9 cellular contexts compared by ENCODE assay signal in genomic region chr5:17132444-17133083, GRCh38.
DNase-seq lines count a peak whose midpoint lies in the region; ATAC-seq and TF ChIP-seq lines count a peak whose summit lies in the region.
"Had no signal": no experiment of that assay in that cellular context is flagged by ENCODE, and none has a peak within 500 bp of the region (broad histone marks: within the 10 kb centered on the region; RNA-seq: fewer than 3 reads in every experiment).

No MANE protein-coding gene starts in this region.

- H3K9me3 ChIP-seq in tibial nerve = no peaks in the 10 kb centered on the region
- H3K9me3 ChIP-seq in MG63 = peaks cover 3% of the 10 kb centered on the region; the same call in 1 of the 2 replicates
- H3K9me3 ChIP-seq: SJCRH30 had no signal

- in situ Hi-C loops in KBM-7 (cut with MboI; ENCODE audit: low pct_unique_long_range_greater_than_20kb, low sequenced_read_pairs) = no loop called here

- H3K4me3 ChIP-seq in tibial nerve (no peak overlapping the region), MG63 (no peak overlapping the region)
- H3K4me3 ChIP-seq: SJCRH30 had no signal

- H3K27me3 ChIP-seq in tibial nerve = no peaks in the 10 kb centered on the region
- no peaks in the 10 kb centered on the region for H3K27me3 ChIP-seq in MG63
- H3K27me3 ChIP-seq: SJCRH30 had no signal

- H3K4me1 ChIP-seq in tibial nerve = no peaks in the 10 kb centered on the region
- H3K4me1 ChIP-seq: SJCRH30 had no signal

- ATAC-seq in GM18909 (IDR thresholded peaks at IDR 0.05; ENCODE audit: poor library complexity, unreplicated experiment) = peak; percentile 59

- 47 to 49% methylated on average over 4 of the region's 4 CpGs for WGBS in tibial nerve, 2 donors

- TF ChIP-seq POLR2A in tibial nerve (IDR thresholded peaks at IDR 0.05) = no peak

- TF ChIP-seq CTCF in C4-2B (conservative IDR thresholded peaks at IDR 0.05) (peak; percentile 87), tibial nerve (IDR thresholded peaks at IDR 0.05) (peak; percentile 58 to 66 (median 64))

- DNase-seq in KBM-7 (peak; percentile 46), SKM-1 (lab: John Stamatoyannopoulos, UW; ENCODE audit: unreplicated experiment) (peak; percentile 41), glomerular visceral epithelial cell (ENCODE audit: extremely low spot score) (peak; percentile 38), tibial nerve (ENCODE audit: low spot score in 2 of 2) (no peak), MG63 (no peak)
- no peak for DNase-seq in stimulated activated CD4-positive, alpha-beta T cell treated with anti-CD3 and anti-CD28 coated beads, Interleukin-2, amount 100 ng/mL, for 48 hours

- TF ChIP-seq EP300 in tibial nerve (IDR thresholded peaks at IDR 0.05) = no peak

- H3K27ac ChIP-seq in C4-2B (no peak overlapping the region), tibial nerve (no peak overlapping the region)
- H3K27ac ChIP-seq: SJCRH30 had no signal

- H3K36me3 ChIP-seq in tibial nerve = no peaks in the 10 kb centered on the region
- H3K36me3 ChIP-seq in MG63 = no peaks in the 10 kb centered on the region
- H3K36me3 ChIP-seq: SJCRH30 had no signal

Comparison
In these comparisons a context has a peak if more than half of its experiments do, and no peak if none do; other contexts are left out.
1. DNase-seq: peak in KBM-7 (single experiment), SKM-1 (single experiment) and glomerular visceral epithelial cell (single experiment); none in tibial nerve (0 of 2), MG63 (single experiment) and stimulated activated CD4-positive, alpha-beta T cell treated with anti-CD3 and anti-CD28 coated beads, Interleukin-2, amount 100 ng/mL, for 48 hours (0 of 2).